ENCODE assay signal across 1 cellular context in the genomic region with DNA sequence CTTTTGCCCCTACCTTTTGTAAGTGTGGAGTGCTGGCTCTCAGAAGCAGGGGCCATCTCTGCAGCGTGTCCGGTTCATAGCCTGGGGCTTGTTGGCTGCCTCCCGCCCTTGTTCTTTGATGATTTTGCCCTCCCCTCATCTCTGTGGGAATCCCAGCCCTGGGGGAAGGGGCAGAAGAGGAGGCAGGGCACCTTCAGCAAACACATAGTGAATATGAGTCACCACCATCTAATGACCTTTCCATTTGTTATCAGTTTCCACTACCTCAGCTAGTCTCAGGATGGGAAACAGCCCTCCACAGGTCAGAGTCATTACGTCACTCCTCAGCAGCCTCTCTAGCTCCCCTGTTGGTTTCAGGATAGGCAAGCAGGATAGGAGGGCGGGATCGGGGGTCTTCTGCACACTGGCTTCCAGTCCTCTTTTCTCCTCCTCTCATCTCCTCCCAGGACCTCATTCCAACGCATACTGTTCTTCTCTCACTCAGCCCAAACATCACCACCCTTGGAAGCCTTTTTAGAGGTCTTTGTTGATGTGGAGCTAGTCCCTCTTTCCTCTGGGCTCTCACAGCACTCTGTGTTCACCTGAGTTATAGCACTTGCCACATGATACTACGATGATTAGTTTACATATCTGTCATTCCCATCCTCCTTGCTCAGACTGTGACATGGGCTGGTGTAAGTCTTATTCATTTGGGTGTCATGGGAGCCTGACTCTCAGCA.
A peak's percentile ranks its signal among the peaks of the same experiment; 100 is the strongest.
TF ChIP-seq lines count a peak whose summit lies in the region.

No MANE protein-coding gene starts in this region.

TF ChIP-seq in HepG2, 621 proteins besides CTCF, POLR2A, EP300 and RAD21 (continued from another document and continues in another):
- TF ChIP-seq TFDP1 (CRISPR knock-in tag; IDR thresholded peaks at IDR 0.05; ENCODE audit: borderline replicate concordance), result peak; percentile 13; the same call in 1 of the 2 replicates
- TF ChIP-seq ZNF562 (CRISPR knock-in tag; IDR thresholded peaks at IDR 0.05; ENCODE audit: borderline replicate concordance), result no peak
- TF ChIP-seq ZNF614 (CRISPR knock-in tag; IDR thresholded peaks at IDR 0.05; ENCODE audit: borderline replicate concordance), result peak; percentile 51; the same call in 1 of the 2 replicates
- TF ChIP-seq SMAD1 (CRISPR knock-in tag; IDR thresholded peaks at IDR 0.05; ENCODE audit: borderline replicate concordance, low read depth), result no peak
- no peak for TF ChIP-seq AKNA (CRISPR knock-in tag; IDR thresholded peaks at IDR 0.05; ENCODE audit: borderline replicate concordance)
- TF ChIP-seq ZNF644 (CRISPR knock-in tag; IDR thresholded peaks at IDR 0.05; ENCODE audit: low read depth), result peak; percentile 72; the same call in 1 of the 2 replicates
- no peak for TF ChIP-seq REXO4 (CRISPR knock-in tag; IDR thresholded peaks at IDR 0.05; ENCODE audit: borderline replicate concordance)
- TF ChIP-seq, protein P1, sequence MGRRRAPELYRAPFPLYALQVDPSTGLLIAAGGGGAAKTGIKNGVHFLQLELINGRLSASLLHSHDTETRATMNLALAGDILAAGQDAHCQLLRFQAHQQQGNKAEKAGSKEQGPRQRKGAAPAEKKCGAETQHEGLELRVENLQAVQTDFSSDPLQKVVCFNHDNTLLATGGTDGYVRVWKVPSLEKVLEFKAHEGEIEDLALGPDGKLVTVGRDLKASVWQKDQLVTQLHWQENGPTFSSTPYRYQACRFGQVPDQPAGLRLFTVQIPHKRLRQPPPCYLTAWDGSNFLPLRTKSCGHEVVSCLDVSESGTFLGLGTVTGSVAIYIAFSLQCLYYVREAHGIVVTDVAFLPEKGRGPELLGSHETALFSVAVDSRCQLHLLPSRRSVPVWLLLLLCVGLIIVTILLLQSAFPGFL (CRISPR knock-in tag; IDR thresholded peaks at IDR 0.05), result no peak
- TF ChIP-seq NR2C2 (CRISPR knock-in tag; IDR thresholded peaks at IDR 0.05; ENCODE audit: borderline replicate concordance), result peak; percentile 81
- TF ChIP-seq SAP130 (CRISPR knock-in tag; IDR thresholded peaks at IDR 0.05; ENCODE audit: low read depth), result peak; percentile 92
- TF ChIP-seq, protein P2, sequence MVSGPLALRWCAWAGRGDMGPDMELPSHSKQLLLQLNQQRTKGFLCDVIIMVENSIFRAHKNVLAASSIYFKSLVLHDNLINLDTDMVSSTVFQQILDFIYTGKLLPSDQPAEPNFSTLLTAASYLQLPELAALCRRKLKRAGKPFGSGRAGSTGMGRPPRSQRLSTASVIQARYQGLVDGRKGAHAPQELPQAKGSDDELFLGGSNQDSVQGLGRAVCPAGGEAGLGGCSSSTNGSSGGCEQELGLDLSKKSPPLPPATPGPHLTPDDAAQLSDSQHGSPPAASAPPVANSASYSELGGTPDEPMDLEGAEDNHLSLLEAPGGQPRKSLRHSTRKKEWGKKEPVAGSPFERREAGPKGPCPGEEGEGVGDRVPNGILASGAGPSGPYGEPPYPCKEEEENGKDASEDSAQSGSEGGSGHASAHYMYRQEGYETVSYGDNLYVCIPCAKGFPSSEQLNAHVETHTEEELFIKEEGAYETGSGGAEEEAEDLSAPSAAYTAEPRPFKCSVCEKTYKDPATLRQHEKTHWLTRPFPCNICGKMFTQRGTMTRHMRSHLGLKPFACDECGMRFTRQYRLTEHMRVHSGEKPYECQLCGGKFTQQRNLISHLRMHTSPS (CRISPR knock-in tag; IDR thresholded peaks at IDR 0.05; ENCODE audit: low read depth), result 0 out of 2 replicates have a peak, but pooled peaks have one; percentile 63
- no peak for TF ChIP-seq ZNF382 (CRISPR knock-in tag; IDR thresholded peaks at IDR 0.05; ENCODE audit: borderline replicate concordance)
- no peak; the same call in 1 of the 2 replicates for TF ChIP-seq NFYB (CRISPR knock-in tag; IDR thresholded peaks at IDR 0.05)
- TF ChIP-seq HDAC6 (IDR thresholded peaks at IDR 0.05; ENCODE audit: low read depth, low read length), result no peak
- TF ChIP-seq FOXK1 (CRISPR knock-in tag; IDR thresholded peaks at IDR 0.05; ENCODE audit: borderline replicate concordance, low read depth), result peak; percentile 74; the same call in 1 of the 2 replicates
- no peak for TF ChIP-seq PBX3 (CRISPR knock-in tag; IDR thresholded peaks at IDR 0.05; ENCODE audit: borderline replicate concordance)
- TF ChIP-seq JUN (CRISPR knock-in tag; IDR thresholded peaks at IDR 0.05), result peak; percentile 96
- TF ChIP-seq, protein P3, sequence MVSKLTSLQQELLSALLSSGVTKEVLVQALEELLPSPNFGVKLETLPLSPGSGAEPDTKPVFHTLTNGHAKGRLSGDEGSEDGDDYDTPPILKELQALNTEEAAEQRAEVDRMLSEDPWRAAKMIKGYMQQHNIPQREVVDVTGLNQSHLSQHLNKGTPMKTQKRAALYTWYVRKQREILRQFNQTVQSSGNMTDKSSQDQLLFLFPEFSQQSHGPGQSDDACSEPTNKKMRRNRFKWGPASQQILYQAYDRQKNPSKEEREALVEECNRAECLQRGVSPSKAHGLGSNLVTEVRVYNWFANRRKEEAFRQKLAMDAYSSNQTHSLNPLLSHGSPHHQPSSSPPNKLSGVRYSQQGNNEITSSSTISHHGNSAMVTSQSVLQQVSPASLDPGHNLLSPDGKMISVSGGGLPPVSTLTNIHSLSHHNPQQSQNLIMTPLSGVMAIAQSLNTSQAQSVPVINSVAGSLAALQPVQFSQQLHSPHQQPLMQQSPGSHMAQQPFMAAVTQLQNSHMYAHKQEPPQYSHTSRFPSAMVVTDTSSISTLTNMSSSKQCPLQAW (CRISPR knock-in tag; IDR thresholded peaks at IDR 0.05), result peak; percentile 92
- TF ChIP-seq ATM (IDR thresholded peaks at IDR 0.05; ENCODE audit: borderline replicate concordance), result no peak
- TF ChIP-seq, protein P4, sequence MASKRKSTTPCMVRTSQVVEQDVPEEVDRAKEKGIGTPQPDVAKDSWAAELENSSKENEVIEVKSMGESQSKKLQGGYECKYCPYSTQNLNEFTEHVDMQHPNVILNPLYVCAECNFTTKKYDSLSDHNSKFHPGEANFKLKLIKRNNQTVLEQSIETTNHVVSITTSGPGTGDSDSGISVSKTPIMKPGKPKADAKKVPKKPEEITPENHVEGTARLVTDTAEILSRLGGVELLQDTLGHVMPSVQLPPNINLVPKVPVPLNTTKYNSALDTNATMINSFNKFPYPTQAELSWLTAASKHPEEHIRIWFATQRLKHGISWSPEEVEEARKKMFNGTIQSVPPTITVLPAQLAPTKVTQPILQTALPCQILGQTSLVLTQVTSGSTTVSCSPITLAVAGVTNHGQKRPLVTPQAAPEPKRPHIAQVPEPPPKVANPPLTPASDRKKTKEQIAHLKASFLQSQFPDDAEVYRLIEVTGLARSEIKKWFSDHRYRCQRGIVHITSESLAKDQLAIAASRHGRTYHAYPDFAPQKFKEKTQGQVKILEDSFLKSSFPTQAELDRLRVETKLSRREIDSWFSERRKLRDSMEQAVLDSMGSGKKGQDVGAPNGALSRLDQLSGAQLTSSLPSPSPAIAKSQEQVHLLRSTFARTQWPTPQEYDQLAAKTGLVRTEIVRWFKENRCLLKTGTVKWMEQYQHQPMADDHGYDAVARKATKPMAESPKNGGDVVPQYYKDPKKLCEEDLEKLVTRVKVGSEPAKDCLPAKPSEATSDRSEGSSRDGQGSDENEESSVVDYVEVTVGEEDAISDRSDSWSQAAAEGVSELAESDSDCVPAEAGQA (IDR thresholded peaks at IDR 0.05; ENCODE audit: low read depth), result 0 out of 2 replicates have a peak, but pooled peaks have one; percentile 23
- TF ChIP-seq, protein P4 (CRISPR knock-in tag; IDR thresholded peaks at IDR 0.05; ENCODE audit: borderline replicate concordance), result no peak
- no peak for TF ChIP-seq ZFP36 (IDR thresholded peaks at IDR 0.05; ENCODE audit: borderline replicate concordance, low read depth, low read length, partially characterized antibody)
- no peak for TF ChIP-seq ZNF235 (CRISPR knock-in tag; IDR thresholded peaks at IDR 0.05; ENCODE audit: borderline replicate concordance)
- peak; percentile 49 for TF ChIP-seq ZNF12 (CRISPR knock-in tag; IDR thresholded peaks at IDR 0.05)
- no peak for TF ChIP-seq ZNF720 (CRISPR knock-in tag; IDR thresholded peaks at IDR 0.05)
- TF ChIP-seq ZNF737 (CRISPR knock-in tag; IDR thresholded peaks at IDR 0.05; ENCODE audit: borderline replicate concordance), result no peak
- peak; percentile 64; the same call in 1 of the 2 replicates for TF ChIP-seq GATA4 (IDR thresholded peaks at IDR 0.05; ENCODE audit: borderline replicate concordance, low read depth)
- no peak for TF ChIP-seq TBP (CRISPR knock-in tag; IDR thresholded peaks at IDR 0.05)
- peak; percentile 91 for TF ChIP-seq RXRB (CRISPR knock-in tag; IDR thresholded peaks at IDR 0.05; ENCODE audit: borderline replicate concordance)
- TF ChIP-seq, protein P5, sequence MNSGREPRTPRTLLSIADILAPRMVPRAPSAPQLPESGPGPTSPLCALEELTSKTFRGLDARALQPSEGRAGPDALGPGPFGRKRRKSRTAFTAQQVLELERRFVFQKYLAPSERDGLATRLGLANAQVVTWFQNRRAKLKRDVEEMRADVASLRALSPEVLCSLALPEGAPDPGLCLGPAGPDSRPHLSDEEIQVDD (CRISPR knock-in tag; IDR thresholded peaks at IDR 0.05; ENCODE audit: borderline replicate concordance), result no peak
- TF ChIP-seq RFX5 (IDR thresholded peaks at IDR 0.05; ENCODE audit: low read depth, low read length), result no peak
- peak; percentile 75; the same call in 1 of the 2 replicates for TF ChIP-seq ERF (CRISPR knock-in tag; IDR thresholded peaks at IDR 0.05)
